Comparison of ENCODE assay signal across 12 cellular contexts in genomic region chr1:248380854-248381253, GRCh38. TPM values are rescaled to one million over a fixed set of nuclear protein-coding genes. Genes with fewer than 3 reads are reported as not detected.
"Had no signal": no experiment of that assay in that cellular context is flagged by ENCODE, and none has a peak within 500 bp of the region (broad histone marks: within the 10 kb centered on the region; RNA-seq: fewer than 3 reads in every experiment).

No MANE protein-coding gene starts in this region.

- H2AFZ ChIP-seq: GM23248, GM23338 had no signal

- H3K4me1 ChIP-seq: HAP-1 had no signal

- H3K27ac ChIP-seq: GM23248 had no signal

- H3K4me3 ChIP-seq: GM23248, GM23338, HAP-1 had no signal

- H3K4me2 ChIP-seq: GM23338 had no signal

- H3K9ac ChIP-seq: GM23248 had no signal

- H3K36me3 ChIP-seq: HAP-1 had no signal

- FAIRE-seq: H1, H54 had no signal

- H3K9me3 ChIP-seq: HAP-1 had no signal

- DNase-seq: GM23248, GOT3, H7, H9, HCEC 1CT, HFFc6 had no signal

- ATAC-seq: GM23338, HCT116 had no signal

RNA-seq across cellular contexts. Expression of gene OR2T6, which starts 5.3 kb away (rescaled TPM):
- total RNA-seq: GM23248, GM23338, H1, H4, H7, H9, HFFc6 had no signal
- polyA plus RNA-seq: GM23248, GM23338, H1 had no signal

RNA-seq across cellular contexts. Expression of gene OR2T4, which starts 19.4 kb away (rescaled TPM):
- total RNA-seq: GM23248, GM23338, H1, H4, H7, H9, HFFc6 had no signal
- polyA plus RNA-seq: GM23248, GM23338, H1 had no signal

RNA-seq across cellular contexts. Expression of gene OR2T1, which starts 22.0 kb away (rescaled TPM):
- total RNA-seq: GM23248, GM23338, H1, H4, H7, H9, HFFc6 had no signal
- polyA plus RNA-seq: GM23248, GM23338, H1 had no signal

RNA-seq across cellular contexts. Expression of gene OR14C36, which starts 32.3 kb away (rescaled TPM):
- total RNA-seq: GM23248, GM23338, H1, H4, H7, H9, HFFc6 had no signal
- polyA plus RNA-seq: GM23248, GM23338, H1 had no signal

RNA-seq across cellular contexts. Expression of gene OR2M7, which starts 56.5 kb away (rescaled TPM):
- total RNA-seq: GM23248, GM23338, H1, H4, H7, H9, HFFc6 had no signal
- polyA plus RNA-seq: GM23248, GM23338, H1 had no signal
